Comparison of ENCODE assay signal across 1 cellular context in genomic region chr20:41733151-41733550, GRCh38.
TF ChIP-seq lines count a peak whose summit lies in the region.

No MANE protein-coding gene starts in this region.

TF ChIP-seq in K562, 482 proteins besides CTCF, POLR2A, EP300 and RAD21 (continued from another document):
- TF ChIP-seq PBX2 (CRISPR knock-in tag; IDR thresholded peaks at IDR 0.05; ENCODE audit: low read depth) (no peak), PBX2 (tag; conservative IDR thresholded peaks at IDR 0.05; ENCODE audit: low read depth) (peak; percentile 37; the same call in 1 of the 2 replicates), NFXL1 (CRISPR knock-in tag; IDR thresholded peaks at IDR 0.05) (no peak), CREM (IDR thresholded peaks at IDR 0.05; ENCODE audit: low read depth) (peak; percentile 54), YBX1 (IDR thresholded peaks at IDR 0.05) (no peak), PKNOX1 (IDR thresholded peaks at IDR 0.05) (peak; percentile 26; the same call in 1 of the 2 replicates), SPI1 (IDR thresholded peaks at IDR 0.05; ENCODE audit: borderline replicate concordance, low read depth, low read length) (peak; percentile 40; the same call in 1 of the 2 replicates), STAG1 (CRISPR knock-in tag; IDR thresholded peaks at IDR 0.05; ENCODE audit: borderline replicate concordance) (no peak), ATF7 (IDR thresholded peaks at IDR 0.05) (0 out of 2 replicates have a peak, but pooled peaks have one; percentile 29)
